8 cellular contexts compared by ENCODE assay signal in the genomic region with DNA sequence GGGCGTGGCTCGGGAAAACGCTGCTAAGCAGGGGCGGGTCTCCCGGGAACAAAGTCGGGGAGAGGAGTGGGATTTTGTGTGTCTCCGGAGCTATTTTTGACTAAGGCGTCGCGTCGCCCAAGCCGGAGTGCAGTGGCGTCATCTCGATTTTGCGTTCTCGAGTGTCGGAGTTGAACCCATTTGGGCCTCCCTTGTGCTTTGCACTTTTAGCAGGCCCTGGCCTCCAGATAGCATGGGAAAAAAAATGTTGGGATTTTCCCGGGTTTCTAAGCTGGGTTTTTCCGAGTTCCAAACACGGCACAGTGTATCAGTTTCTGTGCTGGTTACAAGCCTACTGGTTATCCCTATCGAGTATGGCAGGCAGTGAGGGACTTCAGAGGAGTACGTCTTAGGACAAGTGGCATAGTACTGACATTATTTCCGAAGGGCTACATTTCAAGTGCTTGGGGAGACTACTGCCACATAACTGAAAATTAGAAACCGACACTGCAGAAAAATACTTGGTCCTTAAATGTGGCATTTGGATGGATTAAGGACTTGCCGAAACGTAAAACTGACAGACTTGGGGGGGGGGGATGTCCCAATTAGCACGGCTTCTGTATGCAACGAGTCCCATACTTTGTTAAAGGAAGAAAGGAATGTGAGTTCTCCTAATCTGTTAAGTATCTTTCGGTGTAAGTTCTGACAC.
DNase-seq lines count a peak whose midpoint lies in the region; ATAC-seq and TF ChIP-seq lines count a peak whose summit lies in the region.

No MANE protein-coding gene starts in this region.

- H3K27me3 ChIP-seq in ectodermal cell (ENCODE audit: control insufficient read depth, insufficient read depth, low read length, poor library complexity, severe bottlenecking): no peaks in the 10 kb centered on the region

- peak overlapping the region; percentile 93 for H3K27ac Mint-ChIP-seq in activated CD4-positive, alpha-beta T cell treated with anti-CD3 and anti-CD28 coated beads, Interleukin-2, amount 10 ng/mL, durations not matched to agents 24 days and 14 days
- H3K27ac Mint-ChIP-seq in mesothelial cell of epicardium: peak overlapping the region; percentile 100

- peak; percentile 13 for ATAC-seq in HG03039 (IDR thresholded peaks at IDR 0.05; ENCODE audit: unreplicated experiment)

- peak overlapping the region; percentile 90 for H3K27ac ChIP-seq in ectodermal cell (ENCODE audit: insufficient read depth, low read depth, low read length, poor library complexity, severe bottlenecking)

- H3K36me3 ChIP-seq in ectodermal cell (ENCODE audit: control insufficient read depth, insufficient read depth, low read length): no peaks in the 10 kb centered on the region

- no peak for TF ChIP-seq CTCF in mesothelial cell of epicardium (IDR thresholded peaks at IDR 0.05; ENCODE audit: unreplicated experiment)

- H3K4me3 Mint-ChIP-seq in activated CD4-positive, alpha-beta T cell treated with anti-CD3 and anti-CD28 coated beads, Interleukin-2, amount 10 ng/mL, durations not matched to agents 24 days and 14 days: peak overlapping the region; percentile 90
- peak overlapping the region; percentile 97 for H3K4me3 Mint-ChIP-seq in mesothelial cell of epicardium

- H3K4me3 ChIP-seq in ectodermal cell (ENCODE audit: insufficient read depth, low read depth, low read length): peak overlapping the region; percentile 56

- H3K9me3 ChIP-seq in ectodermal cell (ENCODE audit: control insufficient read depth, low read length): no peaks in the 10 kb centered on the region

- peaks cover 5% of the 10 kb centered on the region for H3K9me3 Mint-ChIP-seq in activated CD4-positive, alpha-beta T cell treated with anti-CD3 and anti-CD28 coated beads, Interleukin-2, amount 10 ng/mL, durations not matched to agents 24 days and 14 days
- no peaks in the 10 kb centered on the region for H3K9me3 Mint-ChIP-seq in mesothelial cell of epicardium

- H3K4me1 ChIP-seq in ectodermal cell (ENCODE audit: control insufficient read depth, insufficient read depth, low read length): no peaks in the 10 kb centered on the region

- H3K27me3 Mint-ChIP-seq in activated CD4-positive, alpha-beta T cell treated with anti-CD3 and anti-CD28 coated beads, Interleukin-2, amount 10 ng/mL, durations not matched to agents 24 days and 14 days: peaks cover 11% of the 10 kb centered on the region
- H3K27me3 Mint-ChIP-seq in mesothelial cell of epicardium (ENCODE audit: low read depth): no peaks in the 10 kb centered on the region

- DNase-seq in NK-92 treated with Interleukin-12 subunit alpha and Interleukin-12 subunit beta, amount 100 ng/mL, for 24 hours (lab: John Stamatoyannopoulos, UW): peak; percentile 71
- DNase-seq in NK-92 (lab: John Stamatoyannopoulos, UW; ENCODE audit: unreplicated experiment) (no peak), NCI-H345 (lab: John Stamatoyannopoulos, UW) (peak; percentile 87), mesothelial cell of epicardium (ENCODE audit: low spot score in 2 of 2, unreplicated experiment in 2 of 2) (peak; percentile 54 to 76)
- peak; percentile 90 for DNase-seq in activated CD4-positive, alpha-beta T cell treated with anti-CD3 and anti-CD28 coated beads, Interleukin-2, amount 10 ng/mL, durations not matched to agents 24 days and 14 days
- peak; percentile 83 for DNase-seq in stimulated activated CD8-positive, alpha-beta memory T cell treated with anti-CD3 and anti-CD28 coated beads, Interleukin-4, amount 100 ng/mL, for 48 hours

- H3K4me1 Mint-ChIP-seq in activated CD4-positive, alpha-beta T cell treated with anti-CD3 and anti-CD28 coated beads, Interleukin-2, amount 10 ng/mL, durations not matched to agents 24 days and 14 days: peaks cover 56% of the 10 kb centered on the region
- H3K4me1 Mint-ChIP-seq in mesothelial cell of epicardium: peaks cover 23% of the 10 kb centered on the region

- intact Hi-C loops in activated CD4-positive, alpha-beta T cell treated with anti-CD3 and anti-CD28 coated beads, Interleukin-2, amount 10 ng/mL, durations not matched to agents 24 days and 14 days (cut with micrococcal nuclease): loop anchor here (1.0 to 5.0 kb wide), 6 partner anchors 33 to 1735 kb away; a partner anchor contains a TSS

- peaks cover 22% of the 10 kb centered on the region for H3K36me3 Mint-ChIP-seq in activated CD4-positive, alpha-beta T cell treated with anti-CD3 and anti-CD28 coated beads, Interleukin-2, amount 10 ng/mL, durations not matched to agents 24 days and 14 days (ENCODE audit: low read depth)
- H3K36me3 Mint-ChIP-seq in mesothelial cell of epicardium: no peaks in the 10 kb centered on the region

- WGBS in ectodermal cell, 2 experiments: 0 to 1% methylated on average over 29 of the region's 29 CpGs
